In the genomic region with DNA sequence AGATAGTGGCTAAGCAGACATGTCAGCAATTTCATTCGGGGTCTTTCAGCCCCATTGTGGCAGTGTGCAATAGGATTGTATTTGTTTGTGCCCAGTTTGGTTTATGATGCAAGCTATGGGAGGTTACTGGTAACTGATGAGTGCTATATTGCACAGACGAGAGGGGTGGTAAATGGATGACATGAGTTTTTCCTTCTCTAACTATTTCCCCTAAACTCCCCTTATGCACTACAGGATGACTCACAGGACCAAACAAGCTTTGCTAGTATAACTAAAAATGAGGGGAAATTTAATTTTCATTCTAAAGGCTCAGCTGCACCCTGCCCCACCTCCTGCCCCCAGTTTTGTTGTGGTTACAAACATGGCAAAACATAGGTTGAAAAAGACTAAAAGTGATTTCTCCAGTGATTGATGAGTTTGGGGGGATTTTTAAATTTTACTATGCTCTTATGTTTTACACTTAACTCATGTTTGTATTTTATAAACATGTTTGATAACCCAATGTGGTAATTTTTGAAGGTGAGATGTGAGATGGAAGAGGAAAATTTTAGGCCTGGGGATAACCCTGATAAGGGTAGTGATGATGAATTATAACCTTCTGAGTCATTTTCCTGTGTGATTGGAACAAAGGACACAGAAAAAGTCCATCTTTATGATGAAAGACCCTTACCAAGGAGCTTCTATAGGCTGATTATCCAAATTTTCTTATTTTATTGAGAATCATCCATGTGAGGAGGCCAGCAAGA, we compare ENCODE assay signal across 8 cellular contexts.
DNase-seq lines count a peak whose midpoint lies in the region; ATAC-seq and TF ChIP-seq lines count a peak whose summit lies in the region.
"Had no signal": no experiment of that assay in that cellular context is flagged by ENCODE, and none has a peak within 500 bp of the region (broad histone marks: within the 10 kb centered on the region; RNA-seq: fewer than 3 reads in every experiment).

No MANE protein-coding gene starts in this region.

- intact Hi-C loops in left colon (cut with DNase I, micrococcal nuclease): no loop called here

- peak; percentile 23 for ATAC-seq in HG02623 (IDR thresholded peaks at IDR 0.05; ENCODE audit: unreplicated experiment)
- ATAC-seq in SK-N-SH treated with all-trans-retinoic acid at 6 μM for 48 hours: peak; percentile 43; the same call in 2 of the 3 replicates
- no peak for ATAC-seq in left colon
- ATAC-seq in GM18511 (IDR thresholded peaks at IDR 0.05; ENCODE audit: unreplicated experiment): no peak

- DNase-seq in dedifferentiated amniotic fluid mesenchymal stem cell (ENCODE audit: extremely low spot score) (peak; percentile 15), amygdala (lab: John Stamatoyannopoulos, UW) (no peak), left colon (no peak)
- peak in 2 of 3 donors; percentile 30 to 51 for DNase-seq in stimulated activated CD4-positive, alpha-beta T cell treated with anti-CD3 and anti-CD28 coated beads, TNF-alpha, amount 100 ng/mL, for 48 hours (ENCODE audit: low read depth in 3 of 3)
- DNase-seq: NCI-H187 treated with DMSO at 0.1 percent for 48 hours had no signal

TF ChIP-seq in SK-N-SH treated with all-trans-retinoic acid at 6 μM for 48 hours, 23 proteins besides CTCF, POLR2A, EP300 and RAD21:
- TF ChIP-seq ZNF565 (CRISPR knock-in tag; conservative IDR thresholded peaks at IDR 0.05; ENCODE audit: low read depth) (no peak), ZC3H10 (CRISPR knock-in tag; IDR thresholded peaks at IDR 0.05) (no peak), ZFP3 (CRISPR knock-in tag; IDR thresholded peaks at IDR 0.05) (no peak), GLIS3 (CRISPR knock-in tag; IDR thresholded peaks at IDR 0.05) (no peak), SNAI2 (CRISPR knock-in tag; IDR thresholded peaks at IDR 0.05) (no peak), POU6F1 (CRISPR knock-in tag; IDR thresholded peaks at IDR 0.05; ENCODE audit: borderline replicate concordance, low read depth) (no peak), ZNF70 (CRISPR knock-in tag; IDR thresholded peaks at IDR 0.05) (no peak), CREB5 (CRISPR knock-in tag; IDR thresholded peaks at IDR 0.05; ENCODE audit: low read depth) (no peak), RARB (CRISPR knock-in tag; IDR thresholded peaks at IDR 0.05) (no peak), ISL1 (CRISPR knock-in tag; IDR thresholded peaks at IDR 0.05) (no peak), ZFP30 (CRISPR knock-in tag; IDR thresholded peaks at IDR 0.05) (no peak), PPARA (CRISPR knock-in tag; IDR thresholded peaks at IDR 0.05; ENCODE audit: borderline replicate concordance) (no peak), PATZ1 (CRISPR knock-in tag; IDR thresholded peaks at IDR 0.05; ENCODE audit: borderline replicate concordance) (no peak; the same call in 1 of the 2 replicates), ZNF8 (CRISPR knock-in tag; IDR thresholded peaks at IDR 0.05) (no peak), CSDC2 (CRISPR knock-in tag; IDR thresholded peaks at IDR 0.05) (no peak), TCF4 (CRISPR knock-in tag; IDR thresholded peaks at IDR 0.05; ENCODE audit: borderline replicate concordance) (no peak), OSR1 (CRISPR knock-in tag; IDR thresholded peaks at IDR 0.05) (no peak)
- TF ChIP-seq, protein P1, sequence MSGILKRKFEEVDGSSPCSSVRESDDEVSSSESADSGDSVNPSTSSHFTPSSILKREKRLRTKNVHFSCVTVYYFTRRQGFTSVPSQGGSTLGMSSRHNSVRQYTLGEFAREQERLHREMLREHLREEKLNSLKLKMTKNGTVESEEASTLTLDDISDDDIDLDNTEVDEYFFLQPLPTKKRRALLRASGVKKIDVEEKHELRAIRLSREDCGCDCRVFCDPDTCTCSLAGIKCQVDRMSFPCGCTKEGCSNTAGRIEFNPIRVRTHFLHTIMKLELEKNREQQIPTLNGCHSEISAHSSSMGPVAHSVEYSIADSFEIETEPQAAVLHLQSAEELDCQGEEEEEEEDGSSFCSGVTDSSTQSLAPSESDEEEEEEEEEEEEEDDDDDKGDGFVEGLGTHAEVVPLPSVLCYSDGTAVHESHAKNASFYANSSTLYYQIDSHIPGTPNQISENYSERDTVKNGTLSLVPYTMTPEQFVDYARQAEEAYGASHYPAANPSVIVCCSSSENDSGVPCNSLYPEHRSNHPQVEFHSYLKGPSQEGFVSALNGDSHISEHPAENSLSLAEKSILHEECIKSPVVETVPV (CRISPR knock-in tag; IDR thresholded peaks at IDR 0.05): no peak
TF ChIP-seq in SK-N-SH treated with all-trans-retinoic acid at 6 μM for 48 hours: peak in this region for 0.

Comparison
In these comparisons a context has a peak if more than half of its experiments do, and no peak if none do; other contexts are left out.
1. ATAC-seq: peak in HG02623 (single experiment) and SK-N-SH treated with all-trans-retinoic acid at 6 μM for 48 hours (single experiment); none in left colon (single experiment) and GM18511 (single experiment).
2. DNase-seq: peak in dedifferentiated amniotic fluid mesenchymal stem cell (single experiment) and stimulated activated CD4-positive, alpha-beta T cell treated with anti-CD3 and anti-CD28 coated beads, TNF-alpha, amount 100 ng/mL, for 48 hours (2 of 3); none in amygdala (0 of 56) and left colon (0 of 2).